8 cellular contexts compared by ENCODE assay signal in genomic region chr6:25889877-25890853, GRCh38. TPM values are rescaled to one million over a fixed set of nuclear protein-coding genes. Genes with fewer than 3 reads are reported as not detected.
DNase-seq lines count a peak whose midpoint lies in the region; ATAC-seq, FAIRE-seq and TF ChIP-seq lines count a peak whose summit lies in the region.

No MANE protein-coding gene starts in this region.

- TF ChIP-seq CTCF in AG09309 (IDR thresholded peaks at IDR 0.05; ENCODE audit: control insufficient read depth, insufficient read depth, low read depth, low read length, missing control alignments) (peak; percentile 39), GM20000 (IDR thresholded peaks at IDR 0.05; ENCODE audit: extremely low read depth, missing control alignments) (peak; percentile 10), body of pancreas (IDR thresholded peaks at IDR 0.05) (peak; percentile 14 to 68 (median 58)), kidney (IDR thresholded peaks at IDR 0.05; ENCODE audit: borderline replicate concordance, extremely low read depth, insufficient read depth) (peak; percentile 67)

- H3K27ac ChIP-seq in body of pancreas (no peak overlapping the region), kidney (ENCODE audit: low read depth in 2 of 2, low read length in 2 of 2) (no peak overlapping the region), aorta (ENCODE audit: low read depth in 1 of 2, low read length in 2 of 2) (no peak overlapping the region)

- DNase-seq in AG09309 (ENCODE audit: low read depth) (peak; percentile 18), GM20000 (ENCODE audit: low spot score) (no peak), NCI-H460 (ENCODE audit: extremely low read depth, low read depth) (peak; percentile 49), body of pancreas (peak; percentile 10 to 44 (median 20)), kidney (no peak), aorta (no peak)

- no peak for TF ChIP-seq POLR2A in body of pancreas (IDR thresholded peaks at IDR 0.05)

- WGBS in body of pancreas, 2 donors, result 56 to 64% methylated on average over 5 of the region's 5 CpGs
- WGBS in aorta, 2 donors, result 22 to 23% methylated on average over 5 of the region's 5 CpGs

- FAIRE-seq in kidney (lab: Jason Lieb, UNC), result peak; percentile 94

- H3K4me1 ChIP-seq in body of pancreas, result no peaks in the 10 kb centered on the region
- H3K4me1 ChIP-seq in kidney (ENCODE audit: control insufficient read depth in 1 of 2, insufficient read depth in 1 of 2, low read depth in 1 of 2, low read length in 2 of 2), result peaks cover 0 to 9% of the 10 kb centered on the region in 2 donors
- H3K4me1 ChIP-seq in aorta (ENCODE audit: control insufficient read depth in 1 of 2, insufficient read depth in 2 of 2, low read length in 2 of 2), result no peaks in the 10 kb centered on the region

- H3K27me3 ChIP-seq in body of pancreas (no peaks in the 10 kb centered on the region), aorta (ENCODE audit: control insufficient read depth in 1 of 2, insufficient read depth in 2 of 2, low read length in 1 of 2) (no peaks in the 10 kb centered on the region)

- ATAC-seq in body of pancreas, result peak; percentile 69
- peak; percentile 65 for ATAC-seq in aorta (ENCODE audit: low FRiP score)
- no peak for ATAC-seq in HG02840 (IDR thresholded peaks at IDR 0.05; ENCODE audit: low FRiP score, unreplicated experiment)
- ATAC-seq in GM19455 (IDR thresholded peaks at IDR 0.05; ENCODE audit: unreplicated experiment), result no peak

- H3K4me3 ChIP-seq in AG09309 (ENCODE audit: control insufficient read depth, low read depth, low read length), result no peak overlapping the region
- H3K4me3 ChIP-seq in body of pancreas, result no peak overlapping the region
- H3K4me3 ChIP-seq in kidney (ENCODE audit: low read length in 2 of 2), result no peak overlapping the region
- no peak overlapping the region for H3K4me3 ChIP-seq in aorta (ENCODE audit: low read length in 2 of 2)

- no peaks in the 10 kb centered on the region for H3K9me3 ChIP-seq in body of pancreas
- H3K9me3 ChIP-seq in kidney (ENCODE audit: control insufficient read depth in 1 of 2, low read length in 2 of 2), result peaks cover 0 to 6% of the 10 kb centered on the region in 2 donors
- H3K9me3 ChIP-seq in aorta (ENCODE audit: control insufficient read depth, low read length), result no peaks in the 10 kb centered on the region

- intact Hi-C loops in body of pancreas (cut with DNase I), result loop anchor here (5.0 kb wide), 1 partner anchor 338 kb away; no protein-coding TSS in a partner anchor
- intact Hi-C loops in kidney (cut with DNase I), result no loop called here
- intact Hi-C loops in aorta (cut with DNase I), result loop anchor here (2.0 to 10.0 kb wide), 4 partner anchors 101 to 175 kb away; a partner anchor contains a TSS

- H3K36me3 ChIP-seq in body of pancreas (replicated peaks in 1 of 2; ENCODE audit: insufficient read depth in 1 of 2, low read depth in 2 of 2) (no peaks in the 10 kb centered on the region), kidney (ENCODE audit: control insufficient read depth in 1 of 2, insufficient read depth in 2 of 2, low read length in 2 of 2) (no peaks in the 10 kb centered on the region), aorta (ENCODE audit: control insufficient read depth in 1 of 2, insufficient read depth in 2 of 2, low read length in 1 of 2) (no peaks in the 10 kb centered on the region)

- H3K9ac ChIP-seq in kidney (ENCODE audit: low read length in 2 of 2), result no peak overlapping the region

RNA-seq across cellular contexts. Expression of gene SLC17A3, which starts 16.1 kb away (rescaled TPM):
- total RNA-seq in NCI-H460 (2014; rRNA removed; shearing (Covaris generic)), result not detected in 2 replicates
- not detected in 2 replicates for polyA plus RNA-seq in NCI-H460 (2014; cell fraction: nucleus; rRNA removed)
- not detected for total RNA-seq in body of pancreas
- 14.0 TPM for total RNA-seq in kidney
- 149 TPM for polyA plus RNA-seq in kidney (ENCODE audit: insufficient read depth, low read depth, low replicate concordance)
- total RNA-seq in aorta, result not detected
- polyA plus RNA-seq in aorta, result not detected

RNA-seq across cellular contexts. Expression of gene SLC17A2, which starts 40.3 kb away (rescaled TPM):
- total RNA-seq in NCI-H460 (2014; rRNA removed; shearing (Covaris generic)), result not detected in 2 replicates
- not detected in 2 replicates for polyA plus RNA-seq in NCI-H460 (2014; cell fraction: nucleus; rRNA removed)
- not detected for total RNA-seq in body of pancreas
- total RNA-seq in kidney, result 0.76 TPM
- polyA plus RNA-seq in kidney (ENCODE audit: insufficient read depth, low read depth, low replicate concordance), result 0.54 TPM
- not detected for total RNA-seq in aorta
- polyA plus RNA-seq in aorta, result not detected

RNA-seq across cellular contexts. Expression of gene SLC17A1, which starts 58.3 kb away (rescaled TPM):
- total RNA-seq in NCI-H460 (2014; rRNA removed; shearing (Covaris generic)), result not detected in 2 replicates
- polyA plus RNA-seq in NCI-H460 (2014; cell fraction: nucleus; rRNA removed), result not detected in 2 replicates
- not detected for total RNA-seq in body of pancreas
- 26.3 TPM for total RNA-seq in kidney
- polyA plus RNA-seq in kidney (ENCODE audit: insufficient read depth, low read depth, low replicate concordance), result 109 TPM
- total RNA-seq in aorta, result not detected
- not detected for polyA plus RNA-seq in aorta

Comparison
In these comparisons a context has a peak if more than half of its experiments do, and no peak if none do; other contexts are left out.
1. DNase-seq: peak in AG09309 (single experiment), NCI-H460 (single experiment) and body of pancreas (4 of 4); none in GM20000 (single experiment), kidney (single experiment) and aorta (0 of 2).
2. CTCF ChIP-seq: peak in every context shown above with its lines; median percentile 67 in kidney; 58 in body of pancreas; 39 in AG09309; 10 in GM20000.
3. ATAC-seq: peak in body of pancreas (single experiment) and aorta (single experiment); none in HG02840 (single experiment) and GM19455 (single experiment).
4. RNA of gene SLC17A3, which starts 16.1 kb away (total RNA-seq): 14.0 TPM in kidney (single experiment); not detected in aorta, not detected in NCI-H460 and not detected in body of pancreas; every median in the first group is over 10 times any median in the second.
5. RNA of gene SLC17A1, which starts 58.3 kb away (total RNA-seq): 26.3 TPM in kidney (single experiment); not detected in NCI-H460, not detected in body of pancreas and not detected in aorta; every median in the first group is over 10 times any median in the second.